1 cellular context compared by ENCODE assay signal in genomic region chr21:25772680-25773079, GRCh38.
TF ChIP-seq lines count a peak whose summit lies in the region.

No MANE protein-coding gene starts in this region.

TF ChIP-seq in GM23338, 12 proteins besides CTCF, POLR2A, EP300 and RAD21 (continued from another document):
- TF ChIP-seq ZNF462 (CRISPR knock-in tag; IDR thresholded peaks at IDR 0.05) (no peak), REST (IDR thresholded peaks at IDR 0.05; ENCODE audit: unreplicated experiment) (no peak), CREB1 (CRISPR knock-in tag; IDR thresholded peaks at IDR 0.05; ENCODE audit: low read depth) (no peak), JUNB (IDR thresholded peaks at IDR 0.05; ENCODE audit: unreplicated experiment) (no peak), ZNF331 (CRISPR knock-in tag; IDR thresholded peaks at IDR 0.05; ENCODE audit: low read depth) (no peak), NANOG (IDR thresholded peaks at IDR 0.05; ENCODE audit: borderline replicate concordance) (no peak), EZH2phosphoT487 (IDR thresholded peaks at IDR 0.05; ENCODE audit: unreplicated experiment) (no peak), POLR2AphosphoS5 (IDR thresholded peaks at IDR 0.05; ENCODE audit: low read depth) (no peak)
